Comparison of ENCODE assay signal across 8 cellular contexts in the genomic region with DNA sequence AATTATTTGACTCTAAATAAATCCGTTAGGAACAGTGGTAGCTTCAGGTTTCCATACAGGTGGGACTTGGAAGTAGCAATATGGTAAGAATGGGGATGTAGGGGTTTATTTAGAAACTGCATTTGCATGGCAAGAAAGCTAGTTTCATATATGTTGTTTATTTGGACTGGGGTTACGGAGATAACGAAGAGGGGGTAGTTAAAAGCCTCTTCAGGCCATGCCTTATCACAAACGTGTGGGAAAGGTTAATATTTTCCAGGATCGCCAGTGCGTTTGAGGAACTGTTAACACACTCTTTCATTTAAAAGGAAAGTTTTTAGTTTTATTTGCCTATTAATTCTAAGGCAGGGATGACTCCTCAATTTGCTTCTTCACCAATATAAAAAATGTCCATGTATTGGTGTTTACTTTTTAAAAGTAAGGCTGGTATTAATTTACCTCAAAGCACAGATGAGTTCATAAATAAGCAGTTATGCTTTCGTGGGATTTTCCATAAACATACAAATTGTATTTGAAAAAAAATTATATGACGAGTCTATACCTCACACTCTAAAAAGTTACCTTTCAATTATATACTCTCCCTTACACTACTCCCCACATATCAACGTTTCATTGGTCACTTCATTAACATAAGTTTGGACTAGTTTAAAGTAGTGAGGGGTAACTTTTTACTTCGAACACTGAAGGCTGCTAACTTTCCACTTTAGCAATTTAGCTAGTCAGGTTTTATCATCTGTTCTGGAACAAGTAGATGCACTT. TPM values are rescaled to one million over a fixed set of nuclear protein-coding genes. Genes with fewer than 3 reads are reported as not detected.
DNase-seq lines count a peak whose midpoint lies in the region; ATAC-seq, FAIRE-seq and TF ChIP-seq lines count a peak whose summit lies in the region.

No MANE protein-coding gene starts in this region.

- no peak overlapping the region for H3K14ac ChIP-seq in H1 (ENCODE audit: insufficient read length)

- no peak for FAIRE-seq in H1 (lab: Jason Lieb, UNC)

- no peak overlapping the region for H4K91ac ChIP-seq in H1 (replicated peaks; ENCODE audit: insufficient read length, low read length)

- H3K4ac ChIP-seq in H1 (replicated peaks; ENCODE audit: insufficient read length, low read depth, low read length) = no peak overlapping the region

- peak overlapping the region; percentile 98 for H3K4me3 ChIP-seq in CD8-positive, alpha-beta memory T cell (ENCODE audit: low read length)
- peak overlapping the region; percentile 77 for H3K4me3 ChIP-seq in MM.1S (ENCODE audit: low read length)
- peak overlapping the region; percentile 79 to 100 (median 90) for H3K4me3 ChIP-seq in H1 (ENCODE audit: extremely low read depth in 1 of 4, insufficient read depth in 2 of 4, low read depth in 3 of 4, low read length in 4 of 4)
- H3K4me3 ChIP-seq in neural progenitor cell = peak overlapping the region; percentile 93

- H4K20me1 ChIP-seq in MM.1S (ENCODE audit: insufficient read depth, low read length) (no peaks in the 10 kb centered on the region), H1 (replicated peaks in 1 of 2; ENCODE audit: control insufficient read depth in 1 of 2, insufficient read depth in 2 of 2, low read length in 2 of 2) (no peaks in the 10 kb centered on the region), neural progenitor cell (ENCODE audit: low read depth) (no peaks in the 10 kb centered on the region)

- no peaks in the 10 kb centered on the region for H3K9me3 ChIP-seq in CD8-positive, alpha-beta memory T cell (ENCODE audit: low read length)
- H3K9me3 ChIP-seq in MM.1S (replicated peaks; ENCODE audit: insufficient read depth, low read length) (no peaks in the 10 kb centered on the region), H1 (ENCODE audit: insufficient read depth in 2 of 2, low read depth in 1 of 2, low read length in 1 of 2) (no peaks in the 10 kb centered on the region), neural progenitor cell (ENCODE audit: low read depth) (no peaks in the 10 kb centered on the region)

- TF ChIP-seq CTCF in MM.1S (IDR thresholded peaks at IDR 0.05; ENCODE audit: low read length) (no peak), H1 (IDR thresholded peaks at IDR 0.05; ENCODE audit: control extremely low read depth in 1 of 3, insufficient read depth in 1 of 3, low read depth in 1 of 3, low read length in 3 of 3) (no peak), neural progenitor cell (IDR thresholded peaks at IDR 0.05) (no peak)

- no peak overlapping the region for H3K18ac ChIP-seq in H1 (ENCODE audit: extremely low read depth, low read length)

- H3K9me2 ChIP-seq in MM.1S (replicated peaks; ENCODE audit: insufficient read depth, low read length) = no peaks in the 10 kb centered on the region

- H2BK15ac ChIP-seq in H1 (ENCODE audit: low read length) = no peak overlapping the region

- H3K4me3 Mint-ChIP-seq in CD8-positive, alpha-beta memory T cell = peak overlapping the region; percentile 95 to 100 (median 98)
- peak overlapping the region; percentile 99 for H3K4me3 Mint-ChIP-seq in neural progenitor cell

- no peak for ATAC-seq in GM21423 (IDR thresholded peaks at IDR 0.05; ENCODE audit: unreplicated experiment)
- no peak for ATAC-seq in HG03025 (IDR thresholded peaks at IDR 0.05; ENCODE audit: low FRiP score, unreplicated experiment)

- no peak overlapping the region for H2AK5ac ChIP-seq in H1 (ENCODE audit: low read depth, low read length)

- no peak overlapping the region for H2BK120ac ChIP-seq in H1 (replicated peaks; ENCODE audit: low read depth, low read length)

- DNase-seq in CD8-positive, alpha-beta memory T cell = no peak
- no peak for DNase-seq in MM.1S
- no peak for DNase-seq in H1 (ENCODE audit: low read depth in 1 of 2, low spot score in 2 of 2)
- DNase-seq in neural progenitor cell (ENCODE audit: low spot score) = no peak
- DNase-seq in stimulated activated naive CD4-positive, alpha-beta T cell (lab: John Stamatoyannopoulos, UW) = no peak
- DNase-seq in anterior cingulate cortex (lab: John Stamatoyannopoulos, UW) = no peak

- H3K27me3 Mint-ChIP-seq in CD8-positive, alpha-beta memory T cell = no peaks in the 10 kb centered on the region
- H3K27me3 Mint-ChIP-seq in neural progenitor cell (ENCODE audit: insufficient read depth, low read depth) = no peaks in the 10 kb centered on the region

- H3K23ac ChIP-seq in H1 (ENCODE audit: insufficient read length) = no peak overlapping the region

- POLR2A ChIA-PET in CD8-positive, alpha-beta memory T cell (lab: Charles Lee) = interaction anchor here (2.1 to 2.2 kb wide), 4 partner anchors 12 to 39 kb away, joined by 6 to 28 read pairs (median 10); a partner anchor contains a TSS
- POLR2A ChIA-PET in H1 (lab: Charles Lee; ENCODE audit: partially characterized antibody) = interaction anchor here (1.6 to 5.6 kb wide), 10 partner anchors 11 to 92 kb away, joined by 3 to 23 read pairs (median 10); a partner anchor contains a TSS

- H3F3A ChIP-seq in MM.1S (ENCODE audit: insufficient read depth, low read length) (no peaks in the 10 kb centered on the region), neural progenitor cell (ENCODE audit: low read depth) (peaks cover 15% of the 10 kb centered on the region)

- H3K56ac ChIP-seq in H1 (replicated peaks; ENCODE audit: insufficient read length, low read depth, low read length) = no peak overlapping the region

- no peak overlapping the region for H4K8ac ChIP-seq in H1 (ENCODE audit: extremely low read depth, insufficient read depth, low read length)

- H2AFZ ChIP-seq in MM.1S (ENCODE audit: low read length) (peak overlapping the region; percentile 81), H1 (ENCODE audit: low read length) (0 out of 2 replicates have a peak overlapping the region, but pooled peaks have one; percentile 45), neural progenitor cell (replicated peaks) (peak overlapping the region; percentile 85)

- H3K4me1 ChIP-seq in CD8-positive, alpha-beta memory T cell (ENCODE audit: insufficient read depth, low read length) = peaks cover 25% of the 10 kb centered on the region
- no peaks in the 10 kb centered on the region for H3K4me1 ChIP-seq in MM.1S (ENCODE audit: low read length)
- H3K4me1 ChIP-seq in H1 (replicated peaks in 1 of 4; ENCODE audit: control insufficient read depth in 3 of 4, insufficient read depth in 4 of 4, low read length in 3 of 4) = no peaks in the 10 kb centered on the region; a peak in 1 of 7 replicates
- H3K4me1 ChIP-seq in neural progenitor cell = peaks cover 4% of the 10 kb centered on the region

- peaks cover 27 to 65% (median 57%) of the 10 kb centered on the region in 3 donors for H3K4me1 Mint-ChIP-seq in CD8-positive, alpha-beta memory T cell
- peaks cover 22% of the 10 kb centered on the region for H3K4me1 Mint-ChIP-seq in neural progenitor cell

- H3K27me3 ChIP-seq in CD8-positive, alpha-beta memory T cell (ENCODE audit: insufficient read depth, low read length, poor library complexity, severe bottlenecking) = no peaks in the 10 kb centered on the region
- H3K27me3 ChIP-seq in MM.1S (replicated peaks; ENCODE audit: insufficient read depth, low read length) (no peaks in the 10 kb centered on the region), H1 (replicated peaks in 1 of 4; ENCODE audit: control insufficient read depth in 3 of 4, extremely low read depth in 1 of 4, insufficient read depth in 3 of 4, low read length in 3 of 4) (no peaks in the 10 kb centered on the region), neural progenitor cell (no peaks in the 10 kb centered on the region)

- H3K9ac ChIP-seq in MM.1S (ENCODE audit: low read length) (peak overlapping the region; percentile 51), H1 (replicated peaks in 1 of 4; ENCODE audit: extremely low read depth in 1 of 4, low read depth in 3 of 4, low read length in 3 of 4) (peak overlapping the region in 3 of 4 experiments; percentile 54 to 96 (median 62); a peak in 5 of 7 replicates), neural progenitor cell (peak overlapping the region; percentile 74)

- CTCF ChIA-PET in CD8-positive, alpha-beta memory T cell (lab: Charles Lee) = interaction anchor here (0.9 to 3.4 kb wide), 8 partner anchors 12 to 53 kb away, joined by 3 to 22 read pairs (median 6); a partner anchor contains a TSS
- CTCF ChIA-PET in H1 (lab: Charles Lee; ENCODE audit: partially characterized antibody) = interaction anchor here (0.6 to 3.0 kb wide), 6 partner anchors 10 to 197 kb away, joined by 3 to 27 read pairs (median 6); no protein-coding TSS in a partner anchor

- 55 to 100% methylated on average over 1 to 10 of the region's 10 CpGs for WGBS in H1 (ENCODE audit: extremely low coverage in 1 of 2, insufficient coverage in 1 of 2, insufficient read length in 1 of 2, insufficient replicate concordance in 2 of 2, low coverage in 1 of 2, low lambda C conversion rate in 2 of 2, missing lambda C conversion rate in 1 of 2), 2 experiments

- H3K23me2 ChIP-seq in H1 (ENCODE audit: low read depth, low read length) = no peaks in the 10 kb centered on the region; the same call in 1 of the 2 replicates

- no peaks in the 10 kb centered on the region for H3K9me3 Mint-ChIP-seq in CD8-positive, alpha-beta memory T cell
- H3K9me3 Mint-ChIP-seq in neural progenitor cell = no peaks in the 10 kb centered on the region

- no peak overlapping the region for H2BK20ac ChIP-seq in H1 (ENCODE audit: low read length)

- no peak for TF ChIP-seq RAD21 in H1 (IDR thresholded peaks at IDR 0.05 in 1 of 2, conservative IDR thresholded peaks at IDR 0.05 in 1 of 2; ENCODE audit: low read depth in 2 of 2, low read length in 2 of 2)

- TF ChIP-seq EP300 in H1 (IDR thresholded peaks at IDR 0.05; ENCODE audit: borderline replicate concordance in 1 of 2, low read depth in 2 of 2, low read length in 2 of 2) = no peak

- no peaks in the 10 kb centered on the region for H3K79me1 ChIP-seq in H1 (ENCODE audit: low read depth, low read length)

- peak overlapping the region; percentile 30; the same call in 1 of the 2 replicates for H2BK5ac ChIP-seq in H1 (ENCODE audit: low read depth, low read length)

- H3K36me3 Mint-ChIP-seq in CD8-positive, alpha-beta memory T cell = peaks cover 2 to 58% (median 8%) of the 10 kb centered on the region in 3 donors
- H3K36me3 Mint-ChIP-seq in neural progenitor cell = peaks cover 10% of the 10 kb centered on the region

- no peak overlapping the region for H2BK12ac ChIP-seq in H1 (ENCODE audit: low read depth, low read length)

- TF ChIP-seq POLR2A in H1 (IDR thresholded peaks at IDR 0.05; ENCODE audit: control extremely low read depth in 1 of 2, low read depth in 2 of 2, low read length in 2 of 2) = no peak

- peak overlapping the region; percentile 86 for H4K5ac ChIP-seq in H1 (ENCODE audit: insufficient read length, low read depth, low read length)

- peaks cover 5% of the 10 kb centered on the region for H3K36me3 ChIP-seq in CD8-positive, alpha-beta memory T cell (ENCODE audit: insufficient read depth, low read length)
- H3K36me3 ChIP-seq in MM.1S (replicated peaks; ENCODE audit: insufficient read depth, low read length) (no peaks in the 10 kb centered on the region), H1 (ENCODE audit: control insufficient read depth in 2 of 4, insufficient read depth in 4 of 4, low read length in 3 of 4) (peaks cover 0 to 16% (median 10%) of the 10 kb centered on the region in 4 experiments; a peak in 6 of 8 replicates), neural progenitor cell (peaks cover 6% of the 10 kb centered on the region)

- H3K27ac Mint-ChIP-seq in CD8-positive, alpha-beta memory T cell = peak overlapping the region; percentile 90 to 100 (median 100)
- peak overlapping the region; percentile 69 for H3K27ac Mint-ChIP-seq in neural progenitor cell

- H3K27ac ChIP-seq in CD8-positive, alpha-beta memory T cell (ENCODE audit: low read depth, low read length) = peak overlapping the region; percentile 94
- H3K27ac ChIP-seq in MM.1S (ENCODE audit: low read length) = peak overlapping the region; percentile 41; the same call in 1 of the 2 replicates
- no peak overlapping the region for H3K27ac ChIP-seq in H1 (ENCODE audit: low read depth, low read length)
- H3K27ac ChIP-seq in neural progenitor cell = no peak overlapping the region

- H3K79me2 ChIP-seq in MM.1S (ENCODE audit: low read length) (peaks cover 22% of the 10 kb centered on the region), H1 (ENCODE audit: control insufficient read depth in 1 of 2, insufficient read depth in 2 of 2, low read length in 2 of 2) (peaks cover 0 to 39% of the 10 kb centered on the region in 2 experiments; a peak in 3 of 4 replicates), neural progenitor cell (ENCODE audit: low read depth) (peaks cover 66% of the 10 kb centered on the region)

- H3K4me2 ChIP-seq in MM.1S (ENCODE audit: low read depth, low read length) (peak overlapping the region; percentile 59), H1 (ENCODE audit: insufficient read depth in 1 of 2, low read depth in 2 of 2, low read length in 2 of 2) (peak overlapping the region; percentile 65 to 72), neural progenitor cell (peak overlapping the region; percentile 82)

RNA-seq across cellular contexts. Expression of a gene that starts 0.8 kb away (rescaled TPM):
- total RNA-seq in CD8-positive, alpha-beta memory T cell = 10 to 100 TPM; 25.5 to 25.7 TPM
- 14.4 TPM for polyA plus RNA-seq in CD8-positive, alpha-beta memory T cell
- total RNA-seq in H1 (2021; fragmentation: NEBNext Ultra II Directional; extraction: Animal tissue kit (Norgen Biotek cat#: 25700)) = 26.1 and 27.6 TPM in 2 replicates
- polyA plus RNA-seq in H1 (2011; rRNA removed) = 13.6 and 23.4 TPM in 2 replicates
- 18.6 TPM for polyA plus RNA-seq in H1 (2011; cell fraction: cytosol; rRNA removed)
- 14.0 TPM for polyA plus RNA-seq in H1 (2011; cell fraction: nucleus; rRNA removed)
- polyA plus RNA-seq in H1 (2012, experiment 1 of 2) = 18.6 to 25.3 TPM (median 19.8 TPM) in 4 replicates
- polyA plus RNA-seq in H1 (2012, experiment 2 of 2) = 14.8 TPM
- 17.0 TPM for polyA plus RNA-seq in H1 (2013, experiment 1 of 2)
- 16.2 TPM for polyA plus RNA-seq in H1 (2013, experiment 2 of 2)
- polyA minus RNA-seq in H1 (2011; rRNA and poly(A)+ RNA removed) = 25.3 and 43.2 TPM in 2 replicates
- polyA minus RNA-seq in H1 (2011; cell fraction: cytosol; rRNA and poly(A)+ RNA removed) = 18.8 TPM
- polyA minus RNA-seq in H1 (2011; cell fraction: nucleus; rRNA and poly(A)+ RNA removed) = 22.2 TPM
- 38.5 and 54.2 TPM in 2 replicates for total RNA-seq in neural progenitor cell (ENCODE audit: low replicate concordance)

RNA-seq across cellular contexts. Expression of a gene that starts 1.0 kb away (rescaled TPM):
- 10 to 100 TPM; 82.7 to 83.0 TPM for total RNA-seq in CD8-positive, alpha-beta memory T cell
- 93.3 TPM for polyA plus RNA-seq in CD8-positive, alpha-beta memory T cell
- total RNA-seq in H1 (2021; fragmentation: NEBNext Ultra II Directional; extraction: Animal tissue kit (Norgen Biotek cat#: 25700)) = 49.5 and 58.3 TPM in 2 replicates
- polyA plus RNA-seq in H1 (2011; rRNA removed) = 50.5 and 51.5 TPM in 2 replicates
- 52.1 TPM for polyA plus RNA-seq in H1 (2011; cell fraction: cytosol; rRNA removed)
- 70.9 TPM for polyA plus RNA-seq in H1 (2011; cell fraction: nucleus; rRNA removed)
- 45.9 to 65.6 TPM (median 59.1 TPM) in 4 replicates for polyA plus RNA-seq in H1 (2012, experiment 1 of 2)
- polyA plus RNA-seq in H1 (2012, experiment 2 of 2) = 41.6 TPM
- polyA plus RNA-seq in H1 (2013, experiment 1 of 2) = 35.1 TPM
- polyA plus RNA-seq in H1 (2013, experiment 2 of 2) = 32.5 TPM
- 122 and 145 TPM in 2 replicates for polyA minus RNA-seq in H1 (2011; rRNA and poly(A)+ RNA removed)
- 29.7 TPM for polyA minus RNA-seq in H1 (2011; cell fraction: cytosol; rRNA and poly(A)+ RNA removed)
- polyA minus RNA-seq in H1 (2011; cell fraction: nucleus; rRNA and poly(A)+ RNA removed) = 31.1 TPM
- total RNA-seq in neural progenitor cell (ENCODE audit: low replicate concordance) = 34.2 and 35.7 TPM in 2 replicates

RNA-seq across cellular contexts. Expression of a gene that starts 20.0 kb away (rescaled TPM):
- 10 to 100 TPM; 90.0 to 96.1 TPM for total RNA-seq in CD8-positive, alpha-beta memory T cell
- 33.6 TPM for polyA plus RNA-seq in CD8-positive, alpha-beta memory T cell
- total RNA-seq in H1 (2021; fragmentation: NEBNext Ultra II Directional; extraction: Animal tissue kit (Norgen Biotek cat#: 25700)) = 140 TPM in 2 replicates
- 88.3 and 90.8 TPM in 2 replicates for polyA plus RNA-seq in H1 (2011; rRNA removed)
- polyA plus RNA-seq in H1 (2011; cell fraction: cytosol; rRNA removed) = 52.5 TPM
- polyA plus RNA-seq in H1 (2011; cell fraction: nucleus; rRNA removed) = 191 TPM
- 110 to 135 TPM (median 131 TPM) in 4 replicates for polyA plus RNA-seq in H1 (2012, experiment 1 of 2)
- polyA plus RNA-seq in H1 (2012, experiment 2 of 2) = 11.3 TPM
- polyA plus RNA-seq in H1 (2013, experiment 1 of 2) = 66.3 TPM
- polyA plus RNA-seq in H1 (2013, experiment 2 of 2) = 61.6 TPM
- 140 and 150 TPM in 2 replicates for polyA minus RNA-seq in H1 (2011; rRNA and poly(A)+ RNA removed)
- polyA minus RNA-seq in H1 (2011; cell fraction: cytosol; rRNA and poly(A)+ RNA removed) = 94.8 TPM
- polyA minus RNA-seq in H1 (2011; cell fraction: nucleus; rRNA and poly(A)+ RNA removed) = 129 TPM
- 72.5 and 81.1 TPM in 2 replicates for total RNA-seq in neural progenitor cell (ENCODE audit: low replicate concordance)

RNA-seq across cellular contexts. Expression of a gene that starts 35.2 kb away (rescaled TPM):
- 10 to 100 TPM; 54.1 to 58.9 TPM for total RNA-seq in CD8-positive, alpha-beta memory T cell
- polyA plus RNA-seq in CD8-positive, alpha-beta memory T cell = 27.4 TPM
- 98.6 and 103 TPM in 2 replicates for total RNA-seq in H1 (2021; fragmentation: NEBNext Ultra II Directional; extraction: Animal tissue kit (Norgen Biotek cat#: 25700))
- polyA plus RNA-seq in H1 (2011; rRNA removed) = 144 and 152 TPM in 2 replicates
- 178 TPM for polyA plus RNA-seq in H1 (2011; cell fraction: cytosol; rRNA removed)
- 437 TPM for polyA plus RNA-seq in H1 (2011; cell fraction: nucleus; rRNA removed)
- 106 to 114 TPM (median 112 TPM) in 4 replicates for polyA plus RNA-seq in H1 (2012, experiment 1 of 2)
- 29.7 TPM for polyA plus RNA-seq in H1 (2012, experiment 2 of 2)
- polyA plus RNA-seq in H1 (2013, experiment 1 of 2) = 84.3 TPM
- polyA plus RNA-seq in H1 (2013, experiment 2 of 2) = 73.0 TPM
- 176 and 181 TPM in 2 replicates for polyA minus RNA-seq in H1 (2011; rRNA and poly(A)+ RNA removed)
- 59.2 TPM for polyA minus RNA-seq in H1 (2011; cell fraction: cytosol; rRNA and poly(A)+ RNA removed)
- 147 TPM for polyA minus RNA-seq in H1 (2011; cell fraction: nucleus; rRNA and poly(A)+ RNA removed)
- 99.5 and 108 TPM in 2 replicates for total RNA-seq in neural progenitor cell (ENCODE audit: low replicate concordance)

RNA-seq across cellular contexts. Expression of a gene that starts 50.2 kb away (rescaled TPM):
- 1 to 10 TPM; 2.0 to 2.6 TPM for total RNA-seq in CD8-positive, alpha-beta memory T cell
- polyA plus RNA-seq in CD8-positive, alpha-beta memory T cell = 1.4 TPM
- total RNA-seq in H1 (2021; fragmentation: NEBNext Ultra II Directional; extraction: Animal tissue kit (Norgen Biotek cat#: 25700)) = 346 and 360 TPM in 2 replicates
- 310 and 356 TPM in 2 replicates for polyA plus RNA-seq in H1 (2011; rRNA removed)
- polyA plus RNA-seq in H1 (2011; cell fraction: cytosol; rRNA removed) = 193 TPM
- polyA plus RNA-seq in H1 (2011; cell fraction: nucleus; rRNA removed) = 292 TPM
- polyA plus RNA-seq in H1 (2012, experiment 1 of 2) = 283 to 321 TPM (median 294 TPM) in 4 replicates
- polyA plus RNA-seq in H1 (2012, experiment 2 of 2) = 364 TPM
- polyA plus RNA-seq in H1 (2013, experiment 1 of 2) = 182 TPM
- 177 TPM for polyA plus RNA-seq in H1 (2013, experiment 2 of 2)
- polyA minus RNA-seq in H1 (2011; rRNA and poly(A)+ RNA removed) = 379 and 423 TPM in 2 replicates
- 241 TPM for polyA minus RNA-seq in H1 (2011; cell fraction: cytosol; rRNA and poly(A)+ RNA removed)
- 133 TPM for polyA minus RNA-seq in H1 (2011; cell fraction: nucleus; rRNA and poly(A)+ RNA removed)
- total RNA-seq in neural progenitor cell (ENCODE audit: low replicate concordance) = 263 and 394 TPM in 2 replicates

Comparison
In these comparisons a context has a peak if more than half of its experiments do, and no peak if none do; other contexts are left out.
1. H3K27ac ChIP-seq: peak in CD8-positive, alpha-beta memory T cell (single experiment) and MM.1S (single experiment); none in H1 (single experiment) and neural progenitor cell (single experiment).
2. Peak in every context shown above with its lines, with median percentiles within 50 percentile points of each other: H3K4me3 ChIP-seq, H2AFZ ChIP-seq, H3K4me2 ChIP-seq and H3K9ac ChIP-seq.